ENCODE assay signal across 12 cellular contexts in the genomic region with DNA sequence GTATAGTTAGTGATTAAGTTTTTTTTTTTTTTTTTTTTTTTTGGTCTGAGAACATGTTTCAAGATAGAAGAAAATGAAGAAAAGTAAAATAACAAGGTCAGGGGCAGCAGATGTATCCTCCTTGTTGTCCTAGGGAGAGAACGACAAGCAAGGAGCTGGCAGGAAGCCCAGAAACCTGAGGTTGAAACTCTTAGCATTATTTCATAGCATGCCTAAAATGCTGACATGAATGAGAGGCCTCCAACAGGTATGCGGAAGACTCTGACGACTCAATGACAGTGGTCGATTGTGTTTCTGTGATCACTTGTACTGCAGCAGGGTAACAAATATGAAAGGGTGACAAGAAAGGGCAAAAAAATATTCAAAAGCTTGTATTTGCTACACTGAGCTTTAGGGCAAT.
DNase-seq lines count a peak whose midpoint lies in the region; ATAC-seq, FAIRE-seq and TF ChIP-seq lines count a peak whose summit lies in the region.
"Had no signal": no experiment of that assay in that cellular context is flagged by ENCODE, and none has a peak within 500 bp of the region (broad histone marks: within the 10 kb centered on the region; RNA-seq: fewer than 3 reads in every experiment).

No MANE protein-coding gene starts in this region.

- H3K36me3 ChIP-seq in MM.1S (replicated peaks; ENCODE audit: insufficient read depth, low read length): no peaks in the 10 kb centered on the region

- H3K79me2 ChIP-seq in MM.1S (ENCODE audit: low read length): no peaks in the 10 kb centered on the region

- H4K20me1 ChIP-seq in MM.1S (ENCODE audit: insufficient read depth, low read length): no peaks in the 10 kb centered on the region

- no peak overlapping the region for H3K4me3 ChIP-seq in MM.1S (ENCODE audit: low read length)

- H3K4me2 ChIP-seq in MM.1S (ENCODE audit: low read depth, low read length): no peak overlapping the region

- no peak for TF ChIP-seq POLR2A in GM12891 (IDR thresholded peaks at IDR 0.05; ENCODE audit: low read depth, low read length)

- no peaks in the 10 kb centered on the region for H3K9me3 ChIP-seq in MM.1S (replicated peaks; ENCODE audit: insufficient read depth, low read length)

- H2AFZ ChIP-seq in MM.1S (ENCODE audit: low read length): no peak overlapping the region

- no peaks in the 10 kb centered on the region for H3K9me2 ChIP-seq in MM.1S (replicated peaks; ENCODE audit: insufficient read depth, low read length)

- no peak overlapping the region for H3K9ac ChIP-seq in MM.1S (ENCODE audit: low read length)

- ATAC-seq in HG03520 (IDR thresholded peaks at IDR 0.05; ENCODE audit: unreplicated experiment): no peak
- no peak for ATAC-seq in HG03039 (IDR thresholded peaks at IDR 0.05; ENCODE audit: unreplicated experiment)
- ATAC-seq: natural killer cell had no signal

- H3F3A ChIP-seq in MM.1S (ENCODE audit: insufficient read depth, low read length): no peaks in the 10 kb centered on the region

- H3K27ac ChIP-seq in MM.1S (ENCODE audit: low read length): no peak overlapping the region; the same call in 1 of the 2 replicates
- H3K27ac ChIP-seq: HL-60 had no signal

- DNase-seq in DMS 273 treated with DMSO at 0.1 percent for 48 hours (lab: John Stamatoyannopoulos, UW) (peak; percentile 17), MM.1S (peak; percentile 82), RPMI8226 (peak; percentile 100), iPS-NIHi11 (ENCODE audit: low spot score) (peak; percentile 23), GM12891 (ENCODE audit: insufficient read length, low spot score) (no peak), HuH-7.5 (ENCODE audit: low spot score) (no peak)
- DNase-seq: natural killer cell; stimulated activated CD4-positive, alpha-beta T cell treated with anti-CD3 and anti-CD28 coated beads, Interleukin-12 subunit alpha, Interleukin-12 subunit beta, amount 100 ng/mL, for 4 hours; T-helper 2 cell had no signal

- FAIRE-seq in GM12891 (lab: Jason Lieb, UNC): no peak

- no peak for TF ChIP-seq CTCF in MM.1S (IDR thresholded peaks at IDR 0.05; ENCODE audit: low read length)

- no peaks in the 10 kb centered on the region for H3K27me3 ChIP-seq in MM.1S (replicated peaks; ENCODE audit: insufficient read depth, low read length)

- no peaks in the 10 kb centered on the region for H3K4me1 ChIP-seq in MM.1S (ENCODE audit: low read length)

TF ChIP-seq in GM12891, 5 proteins besides CTCF, POLR2A, EP300 and RAD21:
- TF ChIP-seq PAX5 (IDR thresholded peaks at IDR 0.05; ENCODE audit: insufficient read depth, low read length, severe bottlenecking) (no peak), SPI1 (IDR thresholded peaks at IDR 0.05; ENCODE audit: low read depth, low read length) (no peak), POU2F2 (IDR thresholded peaks at IDR 0.05; ENCODE audit: low read depth, low read length) (no peak), POLR2AphosphoS5 (IDR thresholded peaks at IDR 0.05; ENCODE audit: low read depth, low read length) (no peak), TAF1 (IDR thresholded peaks at IDR 0.05; ENCODE audit: low read depth, low read length) (no peak)
TF ChIP-seq in GM12891: peak in this region for 0.

Comparison
In these comparisons a context has a peak if more than half of its experiments do, and no peak if none do; other contexts are left out.
1. DNase-seq: peak in DMS 273 treated with DMSO at 0.1 percent for 48 hours (single experiment), MM.1S (single experiment), RPMI8226 (single experiment) and iPS-NIHi11 (single experiment); none in GM12891 (single experiment) and HuH-7.5 (single experiment).